In genomic region chr11:10097615-10098014, GRCh38 we compare ENCODE assay signal across 1 cellular context.
TF ChIP-seq lines count a peak whose summit lies in the region.

No MANE protein-coding gene starts in this region.

TF ChIP-seq in IMR-90, 13 proteins besides CTCF, POLR2A, EP300 and RAD21:
- TF ChIP-seq FOS (IDR thresholded peaks at IDR 0.05; ENCODE audit: low read depth, low read length) (no peak), NFE2L2 (IDR thresholded peaks at IDR 0.05; ENCODE audit: low read depth, low read length) (no peak), RFX5 (IDR thresholded peaks at IDR 0.05; ENCODE audit: low read depth, low read length) (no peak), SMC3 (IDR thresholded peaks at IDR 0.05; ENCODE audit: low read depth, low read length) (no peak), MAFK (IDR thresholded peaks at IDR 0.05; ENCODE audit: low read depth, low read length) (no peak), BHLHE40 (IDR thresholded peaks at IDR 0.05; ENCODE audit: low read depth, low read length) (no peak), ELK1 (IDR thresholded peaks at IDR 0.05; ENCODE audit: borderline replicate concordance, low read depth, low read length) (no peak), MXI1 (IDR thresholded peaks at IDR 0.05; ENCODE audit: borderline replicate concordance, low read depth, low read length) (no peak), MAZ (IDR thresholded peaks at IDR 0.05; ENCODE audit: borderline replicate concordance, low read depth, low read length) (no peak), RCOR1 (IDR thresholded peaks at IDR 0.05; ENCODE audit: insufficient replicate concordance, low read length) (no peak), CEBPB (IDR thresholded peaks at IDR 0.05; ENCODE audit: low read depth, low read length) (no peak), CHD1 (IDR thresholded peaks at IDR 0.05; ENCODE audit: low read depth, low read length) (no peak), USF2 (IDR thresholded peaks at IDR 0.05; ENCODE audit: low read depth, low read length) (no peak)
